ENCODE assay signal across 20 cellular contexts in the genomic region with DNA sequence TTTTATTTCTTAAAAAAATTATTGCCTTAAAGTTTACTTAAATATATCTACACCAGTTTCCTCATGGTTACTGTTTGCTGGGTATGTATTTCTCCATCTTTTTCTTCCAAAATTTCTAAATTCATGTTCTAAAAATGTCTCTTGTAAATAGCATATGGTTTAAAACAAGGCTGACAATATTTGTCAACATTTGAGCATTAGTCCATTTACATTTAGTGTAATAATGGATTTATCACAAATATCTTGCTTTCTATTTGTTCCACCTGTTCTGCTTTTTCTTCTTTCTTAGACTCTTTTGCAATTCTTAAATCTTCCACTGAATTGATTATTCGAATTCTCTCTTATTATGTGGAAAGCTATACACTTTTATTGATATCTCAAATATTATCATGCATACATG.
"Had no signal": no experiment of that assay in that cellular context is flagged by ENCODE, and none has a peak within 500 bp of the region (broad histone marks: within the 10 kb centered on the region; RNA-seq: fewer than 3 reads in every experiment).

No MANE protein-coding gene starts in this region.

- FAIRE-seq: RCC 7860 had no signal

- H3K4me3 ChIP-seq: MG63, SJSA1, SK-N-MC had no signal

- H3K27me3 ChIP-seq: MG63, SJSA1 had no signal

- H3K27ac ChIP-seq: SJSA1, SK-N-MC had no signal

- DNase-seq: Karpas-422, KG1, MG63, NCI-H1092 treated with DMSO at 0.1 percent for 48 hours, NCI-H1436, NCI-H187, NCI-H2029, NCI-H2081 treated with DMSO at 0.1 percent for 48 hours, NCI-H226, NCI-H446, NCI-H510A, NCI-H524 treated with DMSO at 0.1 percent for 48 hours, NCI-H69, NCI-H774, Right ventricle myocardium superior, RPMI8226, SIG-M5 had no signal
